ENCODE assay signal across 8 cellular contexts in the genomic region with DNA sequence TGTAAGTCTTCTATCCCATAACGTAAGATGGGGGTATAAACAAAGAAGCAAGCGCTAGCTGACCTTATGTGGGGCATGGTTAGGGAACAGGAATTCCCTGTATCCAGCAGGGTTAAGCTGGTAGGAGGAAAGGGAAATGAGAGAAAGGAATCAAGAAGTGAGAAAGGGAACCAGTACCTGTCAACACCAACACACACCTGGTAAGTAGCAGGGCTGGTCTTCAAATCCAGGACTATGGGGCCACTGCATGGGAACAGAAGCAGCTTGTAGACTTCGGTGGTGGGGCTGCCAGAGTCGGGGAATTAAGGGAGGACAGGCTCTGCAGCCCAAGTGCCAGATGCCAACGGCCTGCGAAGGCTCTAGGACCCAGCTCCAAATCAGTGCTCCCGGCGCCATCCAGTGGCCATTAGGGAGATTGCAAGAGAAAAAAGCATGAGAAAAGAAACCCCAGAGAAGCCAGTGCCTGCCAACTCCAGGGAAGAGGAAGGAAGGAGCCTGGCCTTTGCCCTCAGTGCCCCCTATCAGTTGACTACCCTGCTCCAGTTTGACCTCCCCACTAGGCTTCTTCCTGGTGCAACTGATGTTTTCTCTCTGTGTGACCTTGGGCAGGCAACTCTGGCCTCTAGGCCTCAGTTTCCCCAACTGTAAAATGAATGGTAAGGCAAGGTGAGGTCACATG. TPM values are rescaled to one million over a fixed set of nuclear protein-coding genes. Genes with fewer than 3 reads are reported as not detected.
DNase-seq lines count a peak whose midpoint lies in the region; ATAC-seq lines count a peak whose summit lies in the region.

No MANE protein-coding gene starts in this region.

- no peak for ATAC-seq in HG02981 (IDR thresholded peaks at IDR 0.05; ENCODE audit: unreplicated experiment)

- DNase-seq in GM04503 (ENCODE audit: low read depth), result peak; percentile 26
- peak; percentile 74 for DNase-seq in NCI-H1092 treated with DMSO at 0.1 percent for 48 hours (lab: John Stamatoyannopoulos, UW)
- peak; percentile 21 to 72 for DNase-seq in SW 1271 (lab: John Stamatoyannopoulos, UW)
- DNase-seq in activated naive CD8-positive, alpha-beta T cell treated with anti-CD3 and anti-CD28 coated beads, Interleukin-2, amount 50 U/mL, for 16 hours (ENCODE audit: low read depth, low spot score), result peak; percentile 35
- peak; percentile 88 for DNase-seq in cardiac septum (ENCODE audit: low spot score)
- peak; percentile 7 for DNase-seq in pulmonary artery endothelial cell (ENCODE audit: low read depth, low spot score)
- no peak for DNase-seq in cortex of kidney (lab: John Stamatoyannopoulos, UW)

- intact Hi-C loops in cardiac septum (cut with DNase I), result loop anchor here (5.0 kb wide), 1 partner anchor 249 kb away; no protein-coding TSS in a partner anchor

RNA-seq across cellular contexts. Expression of gene RBPJL, which starts 15.8 kb away (rescaled TPM):
- not detected for total RNA-seq in cardiac septum
- not detected in 2 replicates for total RNA-seq in pulmonary artery endothelial cell

RNA-seq across cellular contexts. Expression of gene MATN4, which starts 17.3 kb away (rescaled TPM):
- total RNA-seq in cardiac septum (not detected), pulmonary artery endothelial cell (not detected in 2 replicates)

RNA-seq across cellular contexts. Expression of gene SLPI, which starts 36.5 kb away (rescaled TPM):
- total RNA-seq in cardiac septum, result 1.3 TPM
- total RNA-seq in pulmonary artery endothelial cell, result 0.18 TPM in 1 of 2 replicates, not detected in the other

RNA-seq across cellular contexts. Expression of gene SDC4, which starts 57.4 kb away (rescaled TPM):
- total RNA-seq in cardiac septum, result 100 TPM
- 24.6 and 32.4 TPM in 2 replicates for total RNA-seq in pulmonary artery endothelial cell
